21 cellular contexts compared by ENCODE assay signal in genomic region chr12:2765608-2766007, GRCh38.
"Had no signal": no experiment of that assay in that cellular context is flagged by ENCODE, and none has a peak within 500 bp of the region (broad histone marks: within the 10 kb centered on the region; RNA-seq: fewer than 3 reads in every experiment).

No MANE protein-coding gene starts in this region.

- H3K27ac ChIP-seq: HL-60, KMS-11 had no signal

- DNase-seq: Kasumi-1, MM.1S, NCI-H1092 treated with DMSO at 0.1 percent for 48 hours, NCI-H1436, NCI-H187 treated with DMSO at 0.1 percent for 48 hours, NCI-H2029 treated with DMSO at 0.1 percent for 48 hours, NCI-H226, NCI-H446, NCI-H510A, NCI-H524 treated with DMSO at 0.1 percent for 48 hours, NCI-H69, NCI-H774, Right ventricle myocardium superior, RPMI8226, SK-N-SH, SW 1271, T-cell had no signal

- ATAC-seq: K562, T-cell had no signal

- H3K9me3 Mint-ChIP-seq: T-cell had no signal

- H3K4me3 Mint-ChIP-seq: IgD-negative memory B cell, T-cell had no signal

- H3K4me1 Mint-ChIP-seq: IgD-negative memory B cell had no signal

- H3K27me3 Mint-ChIP-seq: IgD-negative memory B cell, T-cell had no signal

- H3K4me3 ChIP-seq: K562 had no signal

- H3K27ac Mint-ChIP-seq: IgD-negative memory B cell, T-cell had no signal

- H3K4me2 ChIP-seq: KMS-11, SK-N-SH had no signal

- H3K9me2 ChIP-seq: SK-N-SH had no signal
